ENCODE assay signal across 34 cellular contexts in the genomic region with DNA sequence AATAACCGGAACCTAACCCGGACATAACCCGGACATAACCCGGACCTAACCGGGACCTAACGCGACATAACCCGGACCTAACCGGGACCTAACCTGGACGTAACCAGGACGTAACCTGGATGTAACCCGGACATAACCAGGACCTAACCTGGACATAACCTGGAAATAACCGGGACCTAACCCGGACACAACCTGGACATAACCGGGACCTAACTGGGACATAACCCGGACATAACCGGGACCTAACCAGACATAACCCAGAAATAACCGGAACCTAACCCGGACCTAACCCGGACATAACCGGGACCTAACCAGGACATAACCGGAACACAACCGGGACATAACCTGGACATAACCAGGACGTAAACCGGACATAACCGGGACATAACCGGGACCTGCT.
"Had no signal": no experiment of that assay in that cellular context is flagged by ENCODE, and none has a peak within 500 bp of the region (broad histone marks: within the 10 kb centered on the region; RNA-seq: fewer than 3 reads in every experiment).

No MANE protein-coding gene starts in this region.

- H3K4me1 ChIP-seq: adrenal gland, body of pancreas, breast epithelium had no signal

- DNase-seq: activated B cell treated with CpG ODN at 0.5 μM for 24 hours; activated CD4-positive, alpha-beta memory T cell treated with anti-CD3 and anti-CD28 coated beads for 36 hours; activated CD4-positive, alpha-beta T cell treated with anti-CD3 and anti-CD28 coated beads for 4 hours; activated CD4-positive, alpha-beta T cell treated with anti-CD3 and anti-CD28 coated beads, Interleukin-2, amount 10 ng/mL, durations not matched to agents 24 days and 14 days; activated CD4-positive, alpha-beta T cell treated with anti-CD3 and anti-CD28 coated beads, Interleukin-2, amount 50 U/mL, for 1 hour; activated CD4-positive, alpha-beta T cell treated with anti-CD3 and anti-CD28 coated beads, Interleukin-2, amount 50 U/mL, for 4 hours; activated CD4-positive, CD25-positive, alpha-beta regulatory T cell treated with anti-CD3 and anti-CD28 coated beads, Interleukin-2, amount 50 U/mL, for 72 hours; activated CD8-positive, alpha-beta memory T cell treated with anti-CD3 and anti-CD28 coated beads, Interleukin-2, amount 50 U/mL, for 4 hours; activated CD8-positive, alpha-beta T cell treated with anti-CD3 and anti-CD28 coated beads for 36 hours; activated effector memory CD4-positive, alpha-beta T cell treated with anti-CD3 and anti-CD28 coated beads, Interleukin-2, amount 50 U/mL, for 16 hours; activated gamma-delta T cell treated with Interleukin-2 at 50 U/mL for 16 hours; activated naive CD4-positive, alpha-beta T cell; activated naive CD4-positive, alpha-beta T cell treated with anti-CD3 and anti-CD28 coated beads for 36 hours; activated naive CD4-positive, alpha-beta T cell treated with anti-CD3 and anti-CD28 coated beads, Interleukin-2, amount 50 U/mL, for 16 hours; activated naive CD8-positive, alpha-beta T cell treated with anti-CD3 and anti-CD28 coated beads for 36 hours; activated T-cell treated with anti-CD3 and anti-CD28 coated beads for 4 hours; activated T-cell treated with anti-CD3 and anti-CD28 coated beads, Interleukin-2, amount 50 U/mL, for 1 hour; activated T-cell treated with anti-CD3 and anti-CD28 coated beads, Interleukin-2, amount 50 U/mL, for 4 hours; activated T-cell treated with anti-CD3 and anti-CD28 coated beads, Interleukin-2, amount 50 U/mL, for 72 hours; adrenal gland; amniotic stem cell; brain microvascular endothelial cell; caudate nucleus; cerebellar nuclear complex; T-helper 1 cell; T-helper 2 cell; T-helper 9 cell had no signal

- H3K4me3 ChIP-seq: adrenal gland, body of pancreas, breast epithelium had no signal

- H3K36me3 ChIP-seq: adrenal gland, brain microvascular endothelial cell, breast epithelium had no signal

- FAIRE-seq: astrocyte, TTC549 had no signal

- H3K27me3 ChIP-seq: body of pancreas had no signal

- ATAC-seq: activated CD8-positive, alpha-beta T cell treated with anti-CD3 and anti-CD28 coated beads for 36 hours; activated naive CD4-positive, alpha-beta T cell treated with anti-CD3 and anti-CD28 coated beads, Interleukin-2, amount 50 U/mL, for 72 hours; activated T-cell treated with anti-CD3 and anti-CD28 coated beads, Interleukin-2, amount 50 U/mL, for 4 hours; activated T-cell treated with anti-CD3 and anti-CD28 coated beads, Interleukin-2, amount 50 U/mL, for 72 hours; activated T-helper 17 cell treated with anti-CD3 and anti-CD28 coated beads, Interleukin-2, amount 50 U/mL, for 72 hours; body of pancreas had no signal

- H3K27ac ChIP-seq: adrenal gland, body of pancreas, brain microvascular endothelial cell, breast epithelium, VCaP had no signal

- H3K9me3 ChIP-seq: adrenal gland, body of pancreas, breast epithelium had no signal
